ENCODE assay signal across 2 cellular contexts in the genomic region with DNA sequence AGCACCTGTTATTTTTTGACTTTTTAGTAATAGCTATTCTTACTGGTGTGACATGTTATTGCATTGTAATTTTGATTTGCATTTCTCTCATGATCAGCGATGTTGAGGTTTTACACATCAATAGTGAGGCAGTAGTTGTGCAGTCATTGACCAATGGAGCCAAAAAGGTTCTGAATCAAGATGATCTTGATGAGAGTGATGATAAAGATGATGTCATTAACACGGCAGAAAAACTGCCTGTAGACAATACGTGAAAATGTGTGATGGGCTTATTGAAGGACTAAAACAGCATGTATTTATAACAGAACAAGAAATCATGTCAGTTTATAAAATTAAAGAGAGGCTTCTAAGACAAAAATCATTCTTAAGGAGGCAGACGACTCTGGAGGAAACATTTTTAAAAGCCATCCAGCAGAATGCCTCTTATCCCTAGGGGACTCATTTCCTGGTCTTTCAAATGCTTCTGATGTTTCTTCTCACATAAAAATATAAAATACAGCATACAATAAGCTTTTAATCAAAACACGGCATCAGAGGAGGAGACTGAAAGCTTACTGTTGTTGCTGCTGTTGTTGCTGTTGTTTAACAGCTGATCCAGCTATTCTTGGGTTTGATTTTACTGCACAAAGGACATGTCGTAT.
TF ChIP-seq lines count a peak whose summit lies in the region.

No MANE protein-coding gene starts in this region.

TF ChIP-seq in HepG2, 621 proteins besides CTCF, POLR2A, EP300 and RAD21:
- TF ChIP-seq ATF7 (IDR thresholded peaks at IDR 0.05) (peak; percentile 99), ATF7 (CRISPR knock-in tag; IDR thresholded peaks at IDR 0.05) (no peak), ZBTB21 (CRISPR knock-in tag; IDR thresholded peaks at IDR 0.05) (no peak), ZNF354B (CRISPR knock-in tag; IDR thresholded peaks at IDR 0.05) (no peak), MEIS1 (CRISPR knock-in tag; IDR thresholded peaks at IDR 0.05; ENCODE audit: borderline replicate concordance) (no peak), SIN3B (IDR thresholded peaks at IDR 0.05; ENCODE audit: low read length) (no peak), CREB1 (IDR thresholded peaks at IDR 0.05) (peak; percentile 92), CREB1 (CRISPR knock-in tag; IDR thresholded peaks at IDR 0.05) (no peak)
- TF ChIP-seq, protein P1, sequence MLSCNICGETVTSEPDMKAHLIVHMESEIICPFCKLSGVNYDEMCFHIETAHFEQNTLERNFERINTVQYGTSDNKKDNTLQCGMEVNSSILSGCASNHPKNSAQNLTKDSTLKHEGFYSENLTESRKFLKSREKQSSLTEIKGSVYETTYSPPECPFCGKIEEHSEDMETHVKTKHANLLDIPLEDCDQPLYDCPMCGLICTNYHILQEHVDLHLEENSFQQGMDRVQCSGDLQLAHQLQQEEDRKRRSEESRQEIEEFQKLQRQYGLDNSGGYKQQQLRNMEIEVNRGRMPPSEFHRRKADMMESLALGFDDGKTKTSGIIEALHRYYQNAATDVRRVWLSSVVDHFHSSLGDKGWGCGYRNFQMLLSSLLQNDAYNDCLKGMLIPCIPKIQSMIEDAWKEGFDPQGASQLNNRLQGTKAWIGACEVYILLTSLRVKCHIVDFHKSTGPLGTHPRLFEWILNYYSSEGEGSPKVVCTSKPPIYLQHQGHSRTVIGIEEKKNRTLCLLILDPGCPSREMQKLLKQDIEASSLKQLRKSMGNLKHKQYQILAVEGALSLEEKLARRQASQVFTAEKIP (CRISPR knock-in tag; IDR thresholded peaks at IDR 0.05; ENCODE audit: borderline replicate concordance) = no peak
- TF ChIP-seq, protein P2, sequence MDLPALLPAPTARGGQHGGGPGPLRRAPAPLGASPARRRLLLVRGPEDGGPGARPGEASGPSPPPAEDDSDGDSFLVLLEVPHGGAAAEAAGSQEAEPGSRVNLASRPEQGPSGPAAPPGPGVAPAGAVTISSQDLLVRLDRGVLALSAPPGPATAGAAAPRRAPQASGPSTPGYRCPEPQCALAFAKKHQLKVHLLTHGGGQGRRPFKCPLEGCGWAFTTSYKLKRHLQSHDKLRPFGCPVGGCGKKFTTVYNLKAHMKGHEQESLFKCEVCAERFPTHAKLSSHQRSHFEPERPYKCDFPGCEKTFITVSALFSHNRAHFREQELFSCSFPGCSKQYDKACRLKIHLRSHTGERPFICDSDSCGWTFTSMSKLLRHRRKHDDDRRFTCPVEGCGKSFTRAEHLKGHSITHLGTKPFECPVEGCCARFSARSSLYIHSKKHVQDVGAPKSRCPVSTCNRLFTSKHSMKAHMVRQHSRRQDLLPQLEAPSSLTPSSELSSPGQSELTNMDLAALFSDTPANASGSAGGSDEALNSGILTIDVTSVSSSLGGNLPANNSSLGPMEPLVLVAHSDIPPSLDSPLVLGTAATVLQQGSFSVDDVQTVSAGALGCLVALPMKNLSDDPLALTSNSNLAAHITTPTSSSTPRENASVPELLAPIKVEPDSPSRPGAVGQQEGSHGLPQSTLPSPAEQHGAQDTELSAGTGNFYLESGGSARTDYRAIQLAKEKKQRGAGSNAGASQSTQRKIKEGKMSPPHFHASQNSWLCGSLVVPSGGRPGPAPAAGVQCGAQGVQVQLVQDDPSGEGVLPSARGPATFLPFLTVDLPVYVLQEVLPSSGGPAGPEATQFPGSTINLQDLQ (CRISPR knock-in tag; IDR thresholded peaks at IDR 0.05) = no peak
- TF ChIP-seq, protein P3, sequence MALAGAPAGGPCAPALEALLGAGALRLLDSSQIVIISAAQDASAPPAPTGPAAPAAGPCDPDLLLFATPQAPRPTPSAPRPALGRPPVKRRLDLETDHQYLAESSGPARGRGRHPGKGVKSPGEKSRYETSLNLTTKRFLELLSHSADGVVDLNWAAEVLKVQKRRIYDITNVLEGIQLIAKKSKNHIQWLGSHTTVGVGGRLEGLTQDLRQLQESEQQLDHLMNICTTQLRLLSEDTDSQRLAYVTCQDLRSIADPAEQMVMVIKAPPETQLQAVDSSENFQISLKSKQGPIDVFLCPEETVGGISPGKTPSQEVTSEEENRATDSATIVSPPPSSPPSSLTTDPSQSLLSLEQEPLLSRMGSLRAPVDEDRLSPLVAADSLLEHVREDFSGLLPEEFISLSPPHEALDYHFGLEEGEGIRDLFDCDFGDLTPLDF (CRISPR knock-in tag; IDR thresholded peaks at IDR 0.05) = no peak

TF ChIP-seq in H1, 55 proteins besides CTCF, POLR2A, EP300 and RAD21:
- TF ChIP-seq, protein P4, sequence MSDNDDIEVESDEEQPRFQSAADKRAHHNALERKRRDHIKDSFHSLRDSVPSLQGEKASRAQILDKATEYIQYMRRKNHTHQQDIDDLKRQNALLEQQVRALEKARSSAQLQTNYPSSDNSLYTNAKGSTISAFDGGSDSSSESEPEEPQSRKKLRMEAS (IDR thresholded peaks at IDR 0.05) = no peak
- TF ChIP-seq BRCA1 (IDR thresholded peaks at IDR 0.05; ENCODE audit: low read depth, low read length) (no peak), TAF7 (optimal IDR thresholded peaks at IDR 0.05; ENCODE audit: borderline replicate concordance, low read depth, low read length) (no peak), SP2 (IDR thresholded peaks at IDR 0.05; ENCODE audit: low read length) (no peak), EGR1 (IDR thresholded peaks at IDR 0.05; ENCODE audit: borderline replicate concordance, low read depth, low read length) (no peak), CTBP2 (IDR thresholded peaks at IDR 0.05; ENCODE audit: borderline replicate concordance, insufficient read depth, insufficient read length, low read length) (no peak), POLR2AphosphoS5 (IDR thresholded peaks at IDR 0.05; ENCODE audit: low read depth, low read length) (no peak), TEAD4 (IDR thresholded peaks at IDR 0.05; ENCODE audit: low read depth, low read length) (no peak), ZNF274 (IDR thresholded peaks at IDR 0.05; ENCODE audit: borderline replicate concordance, extremely low read depth, low read length) (no peak), TCF12 (IDR thresholded peaks at IDR 0.05; ENCODE audit: low read depth, low read length) (no peak)
